Comparison of ENCODE assay signal across 9 cellular contexts in the genomic region with DNA sequence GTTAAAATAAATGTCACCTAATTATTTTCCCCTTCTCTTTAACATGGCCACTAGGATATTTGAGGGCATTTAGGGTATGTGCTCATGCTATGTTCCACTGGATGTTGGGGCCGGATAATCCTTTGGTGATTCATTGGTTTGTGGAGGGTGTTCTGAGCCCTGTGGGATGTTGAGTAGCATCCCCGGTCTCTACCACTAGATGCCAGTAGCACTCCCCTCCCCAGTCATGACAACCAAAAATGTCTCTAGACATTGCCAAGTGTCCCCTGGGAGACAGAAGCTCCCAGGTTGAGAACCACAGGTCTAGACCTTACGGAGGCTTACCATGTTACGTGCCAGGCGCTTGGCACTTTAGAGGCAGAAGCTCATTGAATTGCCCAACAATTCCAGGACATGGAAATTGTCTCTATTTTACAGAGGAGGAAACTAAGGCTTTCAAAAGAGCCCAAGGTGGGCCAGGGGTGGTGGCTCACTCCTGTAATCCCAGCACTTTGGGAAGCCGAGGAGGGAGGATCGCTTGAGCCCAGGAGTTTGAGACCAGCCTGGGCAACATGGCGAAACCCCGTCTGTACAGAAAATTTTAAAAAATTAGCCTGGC. TPM values are rescaled to one million over a fixed set of nuclear protein-coding genes. Genes with fewer than 3 reads are reported as not detected.
DNase-seq lines count a peak whose midpoint lies in the region; ATAC-seq, FAIRE-seq and TF ChIP-seq lines count a peak whose summit lies in the region.
"Had no signal": no experiment of that assay in that cellular context is flagged by ENCODE, and none has a peak within 500 bp of the region (broad histone marks: within the 10 kb centered on the region; RNA-seq: fewer than 3 reads in every experiment).

No MANE protein-coding gene starts in this region.

- H3K36me3 Mint-ChIP-seq in CD4-positive, alpha-beta T cell (ENCODE audit: low read depth): no peaks in the 10 kb centered on the region

- FAIRE-seq in GM19239 (lab: Jason Lieb, UNC): peak; percentile 91
- FAIRE-seq in urothelium cell line (lab: Jason Lieb, UNC): no peak

- intact Hi-C loops in CD4-positive, alpha-beta T cell (cut with DNase I, micrococcal nuclease): loop anchor here (1.0 to 5.0 kb wide), 3 partner anchors 77 to 1538 kb away; no protein-coding TSS in a partner anchor
- intact Hi-C loops in adrenal gland (cut with DNase I): loop anchor here in 1 of 2 donors (5.0 kb wide), 1 partner anchor 77 kb away; no protein-coding TSS in a partner anchor

- no peak overlapping the region for H3K4me3 ChIP-seq in adrenal gland

- TF ChIP-seq CTCF in CD4-positive, alpha-beta T cell (IDR thresholded peaks at IDR 0.05): peak; percentile 42
- peak; percentile 52 to 77 (median 69) for TF ChIP-seq CTCF in adrenal gland (IDR thresholded peaks at IDR 0.05)

- no peak overlapping the region for H3K27ac Mint-ChIP-seq in CD4-positive, alpha-beta T cell

- H3K4me1 ChIP-seq in adrenal gland (replicated peaks in 1 of 2): no peaks in the 10 kb centered on the region

- CTCF ChIA-PET in CD4-positive, alpha-beta T cell (lab: Charles Lee): no interaction called here

- H3K27me3 Mint-ChIP-seq in CD4-positive, alpha-beta T cell: peaks cover 54% of the 10 kb centered on the region

- H3K4me3 Mint-ChIP-seq in CD4-positive, alpha-beta T cell: no peak overlapping the region

- peaks cover 33% of the 10 kb centered on the region for H3K27me3 ChIP-seq in CD4-positive, alpha-beta T cell (ENCODE audit: control insufficient read depth, insufficient read depth, low read length)
- H3K27me3 ChIP-seq in adrenal gland: no peaks in the 10 kb centered on the region

- WGBS in adrenal gland, 4 donors: 34 to 47% (median 36%) methylated on average over 7 to 9 of the region's 9 CpGs

- peak; percentile 71 for ATAC-seq in CD4-positive, alpha-beta T cell (ENCODE audit: poor library complexity)
- ATAC-seq in GM21576 (IDR thresholded peaks at IDR 0.05; ENCODE audit: unreplicated experiment): no peak

- no peak overlapping the region for H3K27ac ChIP-seq in CD4-positive, alpha-beta T cell (ENCODE audit: low read depth, low read length)
- no peak overlapping the region for H3K27ac ChIP-seq in adrenal gland

- peak in 1 of 10 experiments; percentile 8 for DNase-seq in CD4-positive, alpha-beta T cell
- peak; percentile 80 for DNase-seq in GM19239 (ENCODE audit: insufficient read length, low spot score)
- peak; percentile 34 for DNase-seq in NCI-H82 treated with DMSO at 0.1 percent for 48 hours (lab: John Stamatoyannopoulos, UW; ENCODE audit: unreplicated experiment)
- DNase-seq in adrenal gland: peak in 6 of 7 donors; percentile 48 to 62 (median 58)
- peak; percentile 74 for DNase-seq in kidney tubule cell (ENCODE audit: low spot score)
- peak; percentile 86 for DNase-seq in urothelium cell line (ENCODE audit: low spot score)
- DNase-seq in COR-L47 (lab: John Stamatoyannopoulos, UW): no peak
- DNase-seq: right cardiac atrium had no signal

- H3K9me3 ChIP-seq in CD4-positive, alpha-beta T cell (ENCODE audit: control insufficient read depth, low read length): no peaks in the 10 kb centered on the region
- H3K9me3 ChIP-seq in adrenal gland (replicated peaks in 1 of 3): no peaks in the 10 kb centered on the region

- POLR2A ChIA-PET in CD4-positive, alpha-beta T cell (lab: Charles Lee): interaction anchor here (0.6 kb wide), 1 partner anchor 63 kb away, joined by 3 read pairs; no protein-coding TSS in a partner anchor

- no peaks in the 10 kb centered on the region for H3K9me3 Mint-ChIP-seq in CD4-positive, alpha-beta T cell

- no peaks in the 10 kb centered on the region for H3K36me3 ChIP-seq in adrenal gland (replicated peaks in 1 of 2)

- no peaks in the 10 kb centered on the region for H3K4me1 Mint-ChIP-seq in CD4-positive, alpha-beta T cell (ENCODE audit: low read depth)

- no peak for TF ChIP-seq POLR2A in adrenal gland (IDR thresholded peaks at IDR 0.05)

RNA-seq across cellular contexts. Expression of a gene that starts 14.1 kb away (rescaled TPM):
- total RNA-seq in CD4-positive, alpha-beta T cell: not detected
- 10 to 100 TPM in 4 of 8 donors, 1 to 10 TPM in 4; 4.2 to 13.6 (median 9.0) TPM for total RNA-seq in adrenal gland
- polyA plus RNA-seq in adrenal gland: 10 to 100 TPM in 1 of 3 donors, 1 to 10 TPM in 2; 1.5 to 22.6 (median 2.1) TPM

RNA-seq across cellular contexts. Expression of a gene that starts 17.6 kb away (rescaled TPM):
- total RNA-seq in CD4-positive, alpha-beta T cell: 1 to 10 TPM; 3.1 to 3.3 TPM
- total RNA-seq in adrenal gland: 10 to 100 TPM; 14.8 to 53.8 (median 26.6) TPM
- polyA plus RNA-seq in adrenal gland: 10 to 100 TPM in 2 of 3 donors, 1 to 10 TPM in 1; 1.6 to 32.4 (median 31.6) TPM

RNA-seq across cellular contexts. Expression of a gene that starts 56.3 kb away (rescaled TPM):
- not detected for total RNA-seq in CD4-positive, alpha-beta T cell
- total RNA-seq in adrenal gland: 1 to 10 TPM in 6 of 8 donors, not detected in 2; 2.4 to 8.2 (median 6.0) TPM
- polyA plus RNA-seq in adrenal gland: 10 to 100 TPM in 1 of 3 donors, 1 to 10 TPM in 1, not detected in 1; 4.6 to 39.6 TPM

Comparison
In these comparisons a context has a peak if more than half of its experiments do, and no peak if none do; other contexts are left out.
1. RNA of a gene that starts 14.1 kb away (total RNA-seq): 4.2 to 13.6 TPM in adrenal gland; not detected in CD4-positive, alpha-beta T cell; every median in the first group is over 4 times any median in the second.